ENCODE assay signal across 26 cellular contexts in genomic region chr1:215601276-215601675, GRCh38.
"Had no signal": no experiment of that assay in that cellular context is flagged by ENCODE, and none has a peak within 500 bp of the region (broad histone marks: within the 10 kb centered on the region; RNA-seq: fewer than 3 reads in every experiment).

No MANE protein-coding gene starts in this region.

- H3K36me3 Mint-ChIP-seq: stimulated activated effector memory CD8-positive, alpha-beta T cell treated with anti-CD3 and anti-CD28 coated beads, Interleukin-12 subunit alpha, Interleukin-12 subunit beta, amount 100 ng/mL, for 72 hours had no signal

- H3K9me3 ChIP-seq: left lung, lower lobe of right lung, sigmoid colon, spleen, suprapubic skin, thoracic aorta, tibial artery, uterus had no signal

- H3K27ac Mint-ChIP-seq: naive thymus-derived CD8-positive, alpha-beta T cell; stimulated activated effector memory CD8-positive, alpha-beta T cell treated with anti-CD3 and anti-CD28 coated beads, Interleukin-12 subunit alpha, Interleukin-12 subunit beta, amount 100 ng/mL, for 72 hours; stimulated activated naive CD8-positive, alpha-beta T cell treated with anti-CD3 and anti-CD28 coated beads, Interleukin-15, Interleukin-2, amounts not matched to agents 100 ng/mL and 50 ng/mL, for 24 hours had no signal

- H3K4me3 ChIP-seq: left lung, lower lobe of right lung, sigmoid colon, spleen, suprapubic skin, thoracic aorta, tibial artery, uterus had no signal

- DNase-seq: hippocampal formation; kidney; left colon; lower lobe of right lung; mammary epithelial cell; mesenchymal stem cell; naive thymus-derived CD8-positive, alpha-beta T cell; nucleus accumbens; retina; right cardiac atrium; sigmoid colon; small intestine; spleen; stimulated activated CD4-positive, alpha-beta T cell treated with anti-CD3 and anti-CD28 coated beads, Interleukin-4, amount 100 ng/mL, for 24 hours; stimulated activated naive CD4-positive, alpha-beta T cell; tibial artery; trophoblast cell; uterus had no signal

- FAIRE-seq: kidney, small intestine had no signal

- H3K4me1 ChIP-seq: left lung, parathyroid adenoma, spleen, suprapubic skin, uterus had no signal

- ATAC-seq: left colon; left lung; lower lobe of right lung; naive thymus-derived CD8-positive, alpha-beta T cell; right cardiac atrium; stimulated activated effector memory CD8-positive, alpha-beta T cell treated with anti-CD3 and anti-CD28 coated beads, Interleukin-12 subunit alpha, Interleukin-12 subunit beta, amount 100 ng/mL, for 72 hours had no signal

- H2AFZ ChIP-seq: parathyroid adenoma had no signal

- H3K4me3 Mint-ChIP-seq: naive thymus-derived CD8-positive, alpha-beta T cell; nephron; neural crest cell; stimulated activated effector memory CD8-positive, alpha-beta T cell treated with anti-CD3 and anti-CD28 coated beads, Interleukin-12 subunit alpha, Interleukin-12 subunit beta, amount 100 ng/mL, for 72 hours; stimulated activated naive CD8-positive, alpha-beta T cell treated with anti-CD3 and anti-CD28 coated beads, Interleukin-15, Interleukin-2, amounts not matched to agents 100 ng/mL and 50 ng/mL, for 24 hours had no signal

- H3K9me3 Mint-ChIP-seq: naive thymus-derived CD8-positive, alpha-beta T cell; nephron; neural crest cell; stimulated activated naive CD8-positive, alpha-beta T cell treated with anti-CD3 and anti-CD28 coated beads, Interleukin-15, Interleukin-2, amounts not matched to agents 100 ng/mL and 50 ng/mL, for 24 hours had no signal

- H3K36me3 ChIP-seq: uterus had no signal

- H3K9ac ChIP-seq: parathyroid adenoma had no signal

- H3K4me1 Mint-ChIP-seq: stimulated activated effector memory CD8-positive, alpha-beta T cell treated with anti-CD3 and anti-CD28 coated beads, Interleukin-12 subunit alpha, Interleukin-12 subunit beta, amount 100 ng/mL, for 72 hours had no signal

- H3K27ac ChIP-seq: left lung, lower lobe of right lung, parathyroid adenoma, spleen, suprapubic skin, thoracic aorta, tibial artery, uterus had no signal

- H3K79me2 ChIP-seq: parathyroid adenoma had no signal

- H3K27me3 Mint-ChIP-seq: naive thymus-derived CD8-positive, alpha-beta T cell; stimulated activated naive CD8-positive, alpha-beta T cell treated with anti-CD3 and anti-CD28 coated beads, Interleukin-15, Interleukin-2, amounts not matched to agents 100 ng/mL and 50 ng/mL, for 24 hours had no signal

- H3K27me3 ChIP-seq: left lung, sigmoid colon, spleen, suprapubic skin, tibial artery, uterus had no signal
